ENCODE assay signal across 17 cellular contexts in genomic region chr4:19982556-19982955, GRCh38.
DNase-seq lines count a peak whose midpoint lies in the region; ATAC-seq and TF ChIP-seq lines count a peak whose summit lies in the region.
"Had no signal": no experiment of that assay in that cellular context is flagged by ENCODE, and none has a peak within 500 bp of the region (broad histone marks: within the 10 kb centered on the region; RNA-seq: fewer than 3 reads in every experiment).

No MANE protein-coding gene starts in this region.

- POLR2A ChIA-PET in A673 (lab: Charles Lee; ENCODE audit: low non-redundant PET): no interaction called here

- H3K36me3 Mint-ChIP-seq in HFFc6 (ENCODE audit: low read depth): peaks cover 45% of the 10 kb centered on the region

- peak overlapping the region; percentile 66 for H3K4me3 Mint-ChIP-seq in HFFc6
- H3K4me3 Mint-ChIP-seq: naive thymus-derived CD8-positive, alpha-beta T cell had no signal

- ATAC-seq in HG02970 (IDR thresholded peaks at IDR 0.05; ENCODE audit: low FRiP score, unreplicated experiment): no peak
- no peak for ATAC-seq in GM18873 (IDR thresholded peaks at IDR 0.05; ENCODE audit: low FRiP score, unreplicated experiment)
- ATAC-seq: naive thymus-derived CD8-positive, alpha-beta T cell had no signal

- H3K27ac ChIP-seq in A673 (ENCODE audit: low read depth, low read length, poor library complexity, severe bottlenecking): no peak overlapping the region
- H3K27ac ChIP-seq: SJCRH30, suprapubic skin had no signal

- H3K4me1 ChIP-seq in A673 (ENCODE audit: insufficient read depth, low read length, poor library complexity, severe bottlenecking): peaks cover 10% of the 10 kb centered on the region
- H3K4me1 ChIP-seq: Caco-2, SJCRH30, suprapubic skin had no signal

- DNase-seq in A673 (ENCODE audit: low spot score) (peak; percentile 12), HFFc6 (peak; percentile 85), amniotic epithelial cell (ENCODE audit: low read depth) (peak; percentile 93), fibroblast of the conjunctiva (ENCODE audit: low read depth) (peak; percentile 37), NCI-H446 treated with DMSO at 0.1 percent for 48 hours (lab: John Stamatoyannopoulos, UW) (no peak), DMS53 (lab: John Stamatoyannopoulos, UW) (no peak)
- DNase-seq: activated CD4-positive, alpha-beta T cell treated with anti-CD3 and anti-CD28 coated beads, Interleukin-2, amount 50 U/mL, for 48 hours; amygdala; Caco-2; naive thymus-derived CD8-positive, alpha-beta T cell; NCI-H2081 treated with DMSO at 0.1 percent for 48 hours; retina; SJCRH30; stimulated activated CD4-positive, alpha-beta T cell treated with anti-CD3 and anti-CD28 coated beads, Interleukin-1b, Interleukin-23, amount 100 ng/mL, for 48 hours had no signal

- H3K9me3 ChIP-seq in A673 (ENCODE audit: low read depth, low read length, poor library complexity, severe bottlenecking): peaks cover 5% of the 10 kb centered on the region
- H3K9me3 ChIP-seq: Caco-2, SJCRH30 had no signal

- H3K27me3 ChIP-seq in A673 (replicated peaks; ENCODE audit: insufficient read depth, low read depth, low read length, poor library complexity): no peaks in the 10 kb centered on the region
- H3K27me3 ChIP-seq: SJCRH30, suprapubic skin had no signal

- no peak overlapping the region for H3K4me3 ChIP-seq in A673 (ENCODE audit: low read depth, low read length, poor library complexity, severe bottlenecking)
- H3K4me3 ChIP-seq: SJCRH30, suprapubic skin had no signal

- peak overlapping the region; percentile 97 for H3K27ac Mint-ChIP-seq in HFFc6
- H3K27ac Mint-ChIP-seq: naive thymus-derived CD8-positive, alpha-beta T cell had no signal

- intact Hi-C loops in A673 (cut with micrococcal nuclease; ENCODE audit: unreplicated experiment): loop anchor here (5.0 kb wide), 1 partner anchor 265 kb away; no protein-coding TSS in a partner anchor

- H3K36me3 ChIP-seq in A673 (ENCODE audit: insufficient read depth, low read length, poor library complexity, severe bottlenecking): no peaks in the 10 kb centered on the region
- H3K36me3 ChIP-seq: SJCRH30, suprapubic skin had no signal

- H3K4me1 Mint-ChIP-seq in HFFc6 (ENCODE audit: low read depth): peaks cover 47% of the 10 kb centered on the region
- H3K4me1 Mint-ChIP-seq: naive thymus-derived CD8-positive, alpha-beta T cell had no signal

- CTCF ChIA-PET in A673 (lab: Charles Lee): no interaction called here

- peaks cover 1% of the 10 kb centered on the region; the same call in 1 of the 2 replicates for H3K27me3 Mint-ChIP-seq in HFFc6 (ENCODE audit: insufficient read depth)
- H3K27me3 Mint-ChIP-seq: naive thymus-derived CD8-positive, alpha-beta T cell had no signal

- TF ChIP-seq CTCF in A673 (conservative IDR thresholded peaks at IDR 0.05; ENCODE audit: low read depth, low read length) (no peak), HFFc6 (IDR thresholded peaks at IDR 0.05) (no peak)

- peaks cover 20% of the 10 kb centered on the region for H3K9me3 Mint-ChIP-seq in HFFc6

- BruUV-seq in A673 (replicated peaks; lab: Mats Ljungman, UMichigan): no TSS peak

Comparison
In these comparisons a context has a peak if more than half of its experiments do, and no peak if none do; other contexts are left out.
1. DNase-seq: peak in A673 (single experiment), HFFc6 (single experiment), amniotic epithelial cell (single experiment) and fibroblast of the conjunctiva (single experiment); none in NCI-H446 treated with DMSO at 0.1 percent for 48 hours (single experiment) and DMS53 (single experiment).